ENCODE assay signal across 11 cellular contexts in the genomic region with DNA sequence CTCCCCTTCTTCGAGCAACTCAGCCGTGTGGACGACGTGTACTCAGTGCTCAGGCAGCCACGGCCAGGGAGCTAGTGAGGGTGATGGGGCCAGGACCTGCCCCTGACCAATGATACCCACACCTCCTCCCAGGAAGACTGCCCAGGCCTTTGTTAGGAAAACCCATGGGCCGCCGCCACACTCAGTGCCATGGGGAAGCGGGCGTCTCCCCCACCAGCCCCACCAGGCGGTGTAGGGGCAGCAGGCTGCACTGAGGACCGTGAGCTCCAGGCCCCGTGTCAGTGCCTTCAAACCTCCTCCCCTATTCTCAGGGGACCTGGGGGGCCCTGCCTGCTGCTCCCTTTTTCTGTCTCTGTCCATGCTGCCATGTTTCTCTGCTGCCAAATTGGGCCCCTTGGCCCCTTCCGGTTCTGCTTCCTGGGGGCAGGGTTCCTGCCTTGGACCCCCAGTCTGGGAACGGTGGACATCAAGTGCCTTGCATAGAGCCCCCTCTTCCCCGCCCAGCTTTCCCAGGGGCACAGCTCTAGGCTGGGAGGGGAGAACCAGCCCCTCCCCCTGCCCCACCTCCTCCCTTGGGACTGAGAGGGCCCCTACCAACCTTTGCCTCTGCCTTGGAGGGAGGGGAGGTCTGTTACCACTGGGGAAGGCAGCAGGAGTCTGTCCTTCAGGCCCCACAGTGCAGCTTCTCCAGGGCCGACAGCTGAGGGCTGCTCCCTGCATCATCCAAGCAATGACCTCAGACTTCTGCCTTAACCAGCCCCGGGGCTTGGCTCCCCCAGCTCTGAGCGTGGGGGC. TPM values are rescaled to one million over a fixed set of nuclear protein-coding genes. Genes with fewer than 3 reads are reported as not detected.
DNase-seq lines count a peak whose midpoint lies in the region; ATAC-seq, FAIRE-seq and TF ChIP-seq lines count a peak whose summit lies in the region.
"Had no signal": no experiment of that assay in that cellular context is flagged by ENCODE, and none has a peak within 500 bp of the region (broad histone marks: within the 10 kb centered on the region; RNA-seq: fewer than 3 reads in every experiment).

No MANE protein-coding gene starts in this region.

- H3K4me1 ChIP-seq in GM23338 (ENCODE audit: insufficient read depth) (peaks cover 27% of the 10 kb centered on the region), kidney (ENCODE audit: control insufficient read depth in 1 of 2, insufficient read depth in 1 of 2, low read depth in 1 of 2, low read length in 2 of 2) (peaks cover 19 to 32% of the 10 kb centered on the region in 2 donors), spleen (peaks cover 42 to 79% (median 73%) of the 10 kb centered on the region in 6 donors)

- peak overlapping the region; percentile 94 for H3K4me2 ChIP-seq in GM23338

- H3F3A ChIP-seq in GM23338 (replicated peaks; ENCODE audit: low read depth), result peaks cover 17% of the 10 kb centered on the region

- no peaks in the 10 kb centered on the region for H3K9me2 ChIP-seq in GM23338 (ENCODE audit: insufficient read depth)

- H3K4me3 ChIP-seq in GM23338 (peak overlapping the region; percentile 82; the same call in 1 of the 2 replicates), WERI-Rb-1 (ENCODE audit: low read depth, low read length) (no peak overlapping the region), kidney (ENCODE audit: low read length in 2 of 2) (no peak overlapping the region), spleen (peak overlapping the region in 1 of 8 donors; percentile 69)

- H3K4me3 Mint-ChIP-seq in GM23338, result no peak overlapping the region

- H4K20me1 ChIP-seq in GM23338 (replicated peaks; ENCODE audit: insufficient read depth), result no peaks in the 10 kb centered on the region

- H3K79me2 ChIP-seq in GM23338 (replicated peaks; ENCODE audit: insufficient read depth), result no peaks in the 10 kb centered on the region

- no peak overlapping the region for H3K9ac ChIP-seq in kidney (ENCODE audit: low read length in 2 of 2)

- no peak for FAIRE-seq in kidney (lab: Jason Lieb, UNC)

- peak overlapping the region; percentile 99; the same call in 1 of the 2 replicates for H3K27ac ChIP-seq in GM23338 (ENCODE audit: low read depth)
- H3K27ac ChIP-seq in WERI-Rb-1, result peak overlapping the region; percentile 59; the same call in 1 of the 2 replicates
- no peak overlapping the region for H3K27ac ChIP-seq in kidney (ENCODE audit: low read depth in 2 of 2, low read length in 2 of 2)
- peak overlapping the region; percentile 68 to 100 (median 87) for H3K27ac ChIP-seq in spleen

- WGBS in spleen, 5 donors, result 61 to 68% (median 64%) methylated on average over 15 to 18 of the region's 18 CpGs

- H3K27me3 Mint-ChIP-seq in GM23338 (ENCODE audit: insufficient read depth, low read depth, poor library complexity), result peaks cover 11% of the 10 kb centered on the region

- H3K36me3 ChIP-seq in GM23338 (ENCODE audit: insufficient read depth) (no peaks in the 10 kb centered on the region), WERI-Rb-1 (peaks cover 31% of the 10 kb centered on the region), kidney (ENCODE audit: control insufficient read depth in 1 of 2, insufficient read depth in 2 of 2, low read length in 2 of 2) (peaks cover 0 to 13% of the 10 kb centered on the region in 2 donors), spleen (peaks cover 0 to 45% (median 38%) of the 10 kb centered on the region in 6 donors)

- H3K27ac Mint-ChIP-seq in GM23338, result peak overlapping the region; percentile 72; the same call in 1 of the 2 replicates

- H3K9me3 ChIP-seq in WERI-Rb-1 (ENCODE audit: severe bottlenecking), result no peaks in the 10 kb centered on the region
- H3K9me3 ChIP-seq in kidney (ENCODE audit: control insufficient read depth in 1 of 2, low read length in 2 of 2), result no peaks in the 10 kb centered on the region
- H3K9me3 ChIP-seq in spleen, result no peaks in the 10 kb centered on the region

- H3K9me3 Mint-ChIP-seq in GM23338, result no peaks in the 10 kb centered on the region

- DNase-seq in GM23338 (ENCODE audit: low spot score), result no peak
- DNase-seq in WERI-Rb-1, result no peak
- DNase-seq in kidney, result peak; percentile 81
- DNase-seq in spleen, result no peak
- DNase-seq in AG08395 (ENCODE audit: low spot score), result no peak
- DNase-seq in NCI-H2196 treated with DMSO at 0.1 percent for 48 hours (lab: John Stamatoyannopoulos, UW; ENCODE audit: unreplicated experiment), result no peak
- DNase-seq in D341Med (ENCODE audit: low spot score), result no peak
- no peak for DNase-seq in stimulated activated CD4-positive, alpha-beta T cell treated with anti-CD3 and anti-CD28 coated beads, Interleukin-1b, Interleukin-23, amount 100 ng/mL, for 48 hours
- DNase-seq: NCI-H526 had no signal

- H2AFZ ChIP-seq in GM23338, result no peak overlapping the region

- intact Hi-C loops in kidney (cut with DNase I) (no loop called here), spleen (cut with DNase I; ENCODE audit: low total_unique reads) (loop anchor here (5.0 to 10.0 kb wide), 3 partner anchors 58 to 253 kb away; a partner anchor contains a TSS)

- no peak for TF ChIP-seq POLR2A in spleen (IDR thresholded peaks at IDR 0.05)

- no peak for TF ChIP-seq CTCF in GM23338 (conservative IDR thresholded peaks at IDR 0.05; ENCODE audit: low read depth in 2 of 2)
- TF ChIP-seq CTCF in WERI-Rb-1 (IDR thresholded peaks at IDR 0.05; ENCODE audit: low read depth, low read length), result no peak
- no peak for TF ChIP-seq CTCF in kidney (IDR thresholded peaks at IDR 0.05; ENCODE audit: borderline replicate concordance, extremely low read depth, insufficient read depth)
- TF ChIP-seq CTCF in spleen (IDR thresholded peaks at IDR 0.05 in 8 of 11, conservative IDR thresholded peaks at IDR 0.05 in 3 of 11), result no peak

- no peak for ATAC-seq in GM23338

- no peaks in the 10 kb centered on the region for H3K27me3 ChIP-seq in GM23338 (ENCODE audit: insufficient read depth)
- H3K27me3 ChIP-seq in WERI-Rb-1 (ENCODE audit: insufficient read depth, low read depth, severe bottlenecking), result no peaks in the 10 kb centered on the region
- no peaks in the 10 kb centered on the region for H3K27me3 ChIP-seq in spleen (replicated peaks in 1 of 7)

- H3K36me3 Mint-ChIP-seq in GM23338 (ENCODE audit: low read depth), result peaks cover 12% of the 10 kb centered on the region

- peaks cover 22% of the 10 kb centered on the region for H3K4me1 Mint-ChIP-seq in GM23338

TF ChIP-seq in GM23338, 12 proteins besides CTCF, POLR2A, EP300 and RAD21:
- TF ChIP-seq CREB1 (CRISPR knock-in tag; IDR thresholded peaks at IDR 0.05; ENCODE audit: low read depth) (no peak), EZH2 (IDR thresholded peaks at IDR 0.05; ENCODE audit: low read depth, unreplicated experiment) (no peak), POLR2AphosphoS5 (IDR thresholded peaks at IDR 0.05; ENCODE audit: low read depth) (no peak), NANOG (IDR thresholded peaks at IDR 0.05; ENCODE audit: borderline replicate concordance) (no peak)

RNA-seq across cellular contexts. Expression of a gene that starts 4.9 kb away (rescaled TPM):
- 14.8 and 21.8 TPM in 2 replicates for total RNA-seq in GM23338 (2014; rRNA removed; shearing (Covaris generic))
- polyA plus RNA-seq in GM23338 (2016; fragmentation: Nextera tagmentation; extraction: Ambion mirVana) (6.7 and 6.9 TPM in 2 replicates), kidney (ENCODE audit: insufficient read depth, low read depth, low replicate concordance) (118 TPM), spleen (100 to 1,000 TPM in 1 of 3 donors, 10 to 100 TPM in 2; 65.6 to 114 (median 72.4) TPM)
- total RNA-seq in kidney (196 TPM), spleen (100 to 1,000 TPM; 114 to 184 (median 163) TPM)

RNA-seq across cellular contexts. Expression of a gene that starts 14.4 kb away (rescaled TPM):
- 5.9 and 9.2 TPM in 2 replicates for total RNA-seq in GM23338 (2014; rRNA removed; shearing (Covaris generic))
- polyA plus RNA-seq in GM23338 (2016; fragmentation: Nextera tagmentation; extraction: Ambion mirVana) (2.3 and 3.5 TPM in 2 replicates), kidney (ENCODE audit: insufficient read depth, low read depth, low replicate concordance) (10.5 TPM), spleen (under 1 TPM; 0.04 to 0.19 (median 0.06) TPM)
- total RNA-seq in kidney (9.0 TPM), spleen (under 1 TPM in 3 of 7 donors, not detected in 4; 0.17 to 0.72 (median 0.38) TPM)
- total RNA-seq: subcutaneous adipose tissue had no signal

RNA-seq across cellular contexts. Expression of a gene that starts 22.5 kb away (rescaled TPM):
- 0.89 TPM in 1 of 2 replicates, not detected in the other for total RNA-seq in GM23338 (2014; rRNA removed; shearing (Covaris generic))
- polyA plus RNA-seq in GM23338 (2016; fragmentation: Nextera tagmentation; extraction: Ambion mirVana) (0.16 and 0.31 TPM in 2 replicates), kidney (ENCODE audit: insufficient read depth, low read depth, low replicate concordance) (1.2 TPM), spleen (10 to 100 TPM in 2 of 3 donors, 1 to 10 TPM in 1; 6.2 to 67.0 (median 38.6) TPM)
- total RNA-seq in kidney (37.6 TPM), spleen (100 to 1,000 TPM in 4 of 7 donors, 10 to 100 TPM in 3; 63.5 to 576 (median 167) TPM)

RNA-seq across cellular contexts. Expression of a gene that starts 47.9 kb away (rescaled TPM):
- not detected in 2 replicates for total RNA-seq in GM23338 (2014; rRNA removed; shearing (Covaris generic))
- polyA plus RNA-seq in GM23338 (2016; fragmentation: Nextera tagmentation; extraction: Ambion mirVana), result 0.15 and 0.23 TPM in 2 replicates
- total RNA-seq in kidney, result 6.2 TPM
- 7.6 TPM for polyA plus RNA-seq in kidney (ENCODE audit: insufficient read depth, low read depth, low replicate concordance)
- total RNA-seq in spleen, result under 1 TPM in 5 of 7 donors, not detected in 2; 0.30 to 0.76 (median 0.60) TPM
- polyA plus RNA-seq in spleen, result 1 to 10 TPM in 1 of 3 donors, under 1 TPM in 2; 0.57 to 1.1 (median 0.99) TPM
- total RNA-seq: HT1080, subcutaneous adipose tissue had no signal

Comparison
In these comparisons a context has a peak if more than half of its experiments do, and no peak if none do; other contexts are left out.
1. H3K27ac ChIP-seq: peak in GM23338 (single experiment), WERI-Rb-1 (single experiment) and spleen (8 of 8); none in kidney (0 of 2).
2. RNA of a gene that starts 22.5 kb away (total RNA-seq): 63.5 to 576 TPM in spleen and 37.6 TPM in kidney (single experiment); 0.89 TPM in GM23338; every median in the first group is over 10 times any median in the second.